Comparison of ENCODE assay signal across 16 cellular contexts in the genomic region with DNA sequence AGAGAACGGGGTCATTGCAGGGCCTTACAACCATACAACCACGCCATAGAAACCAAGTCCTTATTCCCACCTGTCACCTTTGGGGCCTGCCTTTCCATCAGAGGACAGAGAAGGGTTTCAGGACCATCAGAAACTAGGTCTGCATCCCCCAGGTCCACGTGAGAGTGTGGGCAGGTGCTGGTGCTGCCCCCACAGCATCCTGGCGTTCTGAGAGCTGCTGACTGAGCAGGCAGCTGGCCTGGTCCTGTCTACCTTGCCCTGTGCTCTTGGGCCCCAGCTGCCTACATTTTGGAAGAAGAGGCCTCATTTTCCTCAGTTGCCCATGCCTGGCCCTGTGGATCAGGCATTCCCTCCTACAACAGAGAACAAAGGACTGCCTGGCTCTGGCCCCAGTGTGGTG. TPM values are rescaled to one million over a fixed set of nuclear protein-coding genes. Genes with fewer than 3 reads are reported as not detected.
DNase-seq lines count a peak whose midpoint lies in the region; ATAC-seq, FAIRE-seq and TF ChIP-seq lines count a peak whose summit lies in the region.
"Had no signal": no experiment of that assay in that cellular context is flagged by ENCODE, and none has a peak within 500 bp of the region (broad histone marks: within the 10 kb centered on the region; RNA-seq: fewer than 3 reads in every experiment).

No MANE protein-coding gene starts in this region.

- no peak for TF ChIP-seq CTCF in CD4-positive, alpha-beta T cell (IDR thresholded peaks at IDR 0.05)

- H3K4me2 ChIP-seq in mesenchymal stem cell (ENCODE audit: low read length, poor library complexity, severe bottlenecking) = no peak overlapping the region

- peaks cover 23% of the 10 kb centered on the region for H3K4me1 Mint-ChIP-seq in CD4-positive, alpha-beta T cell (ENCODE audit: low read depth)
- H3K4me1 Mint-ChIP-seq in activated naive CD8-positive, alpha-beta T cell treated with anti-CD3 and anti-CD28 coated beads, Interleukin-2, amount 50 U/mL, for 24 hours = peaks cover 7% of the 10 kb centered on the region
- H3K4me1 Mint-ChIP-seq in natural killer cell treated with Interleukin-12 subunit alpha and Interleukin-12 subunit beta and Interleukin-15 and Interleukin-18, amount 100 ng/mL, for 72 hours (ENCODE audit: low read depth in 2 of 2) = peaks cover 1 to 14% of the 10 kb centered on the region in 2 donors

- CTCF ChIA-PET in CD4-positive, alpha-beta T cell (lab: Charles Lee) = interaction anchor here (0.7 to 1.7 kb wide), 2 partner anchors 18 to 48 kb away, joined by 4 read pairs; no protein-coding TSS in a partner anchor

- no peak overlapping the region for H2BK120ac ChIP-seq in mesenchymal stem cell (ENCODE audit: low read depth, low read length)

- 88% methylated on average over 4 of the region's 4 CpGs for WGBS in mesenchymal stem cell

- H3K36me3 Mint-ChIP-seq in CD4-positive, alpha-beta T cell (ENCODE audit: low read depth) = peaks cover 42% of the 10 kb centered on the region
- H3K36me3 Mint-ChIP-seq in activated naive CD8-positive, alpha-beta T cell treated with anti-CD3 and anti-CD28 coated beads, Interleukin-2, amount 50 U/mL, for 24 hours (ENCODE audit: low read depth) = peaks cover 33% of the 10 kb centered on the region
- H3K36me3 Mint-ChIP-seq in natural killer cell treated with Interleukin-12 subunit alpha and Interleukin-12 subunit beta and Interleukin-15 and Interleukin-18, amount 100 ng/mL, for 72 hours = peaks cover 5% of the 10 kb centered on the region

- peak overlapping the region in 1 of 2 experiments; percentile 35 for H3K4ac ChIP-seq in mesenchymal stem cell (ENCODE audit: low read depth in 1 of 2, low read length in 2 of 2)

- no peak overlapping the region for H2BK12ac ChIP-seq in mesenchymal stem cell (ENCODE audit: low read length in 2 of 2)

- POLR2A ChIA-PET in CD4-positive, alpha-beta T cell (lab: Charles Lee) = interaction anchor here (0.6 to 6.9 kb wide), 6 partner anchors 12 to 121 kb away, joined by 3 to 63 read pairs (median 8); no protein-coding TSS in a partner anchor

- no peak for ATAC-seq in CD4-positive, alpha-beta T cell (ENCODE audit: poor library complexity)
- ATAC-seq in activated naive CD8-positive, alpha-beta T cell treated with anti-CD3 and anti-CD28 coated beads, Interleukin-2, amount 50 U/mL, for 24 hours = no peak
- no peak for ATAC-seq in natural killer cell treated with Interleukin-12 subunit alpha and Interleukin-12 subunit beta and Interleukin-15 and Interleukin-18, amount 100 ng/mL, for 72 hours
- ATAC-seq in GM21423 (IDR thresholded peaks at IDR 0.05; ENCODE audit: unreplicated experiment) = no peak

- no peak overlapping the region for H3K18ac ChIP-seq in mesenchymal stem cell (ENCODE audit: low read depth in 1 of 2, low read length in 2 of 2)

- H2BK15ac ChIP-seq in mesenchymal stem cell (ENCODE audit: low read depth, poor library complexity, severe bottlenecking) = no peak overlapping the region

- no peaks in the 10 kb centered on the region for H3K27me3 Mint-ChIP-seq in CD4-positive, alpha-beta T cell
- no peaks in the 10 kb centered on the region for H3K27me3 Mint-ChIP-seq in activated naive CD8-positive, alpha-beta T cell treated with anti-CD3 and anti-CD28 coated beads, Interleukin-2, amount 50 U/mL, for 24 hours
- no peaks in the 10 kb centered on the region for H3K27me3 Mint-ChIP-seq in natural killer cell treated with Interleukin-12 subunit alpha and Interleukin-12 subunit beta and Interleukin-15 and Interleukin-18, amount 100 ng/mL, for 72 hours
- H3K27me3 Mint-ChIP-seq: activated CD4-positive, alpha-beta T cell treated with anti-CD3 and anti-CD28 coated beads, Interleukin-2, amount 10 ng/mL, durations not matched to agents 24 days and 14 days had no signal

- H4K91ac ChIP-seq in mesenchymal stem cell (ENCODE audit: low read length) = no peak overlapping the region

- H3K79me1 ChIP-seq in mesenchymal stem cell (replicated peaks; ENCODE audit: low read length, poor library complexity, severe bottlenecking) = peaks cover 7% of the 10 kb centered on the region

- intact Hi-C loops in CD4-positive, alpha-beta T cell (cut with DNase I, micrococcal nuclease) = no loop called here

- no peaks in the 10 kb centered on the region for H3K27me3 ChIP-seq in CD4-positive, alpha-beta T cell (ENCODE audit: control insufficient read depth, insufficient read depth, low read length)
- H3K27me3 ChIP-seq in mesenchymal stem cell (ENCODE audit: control insufficient read depth in 1 of 2, insufficient read depth in 1 of 2, low read length in 2 of 2) = no peaks in the 10 kb centered on the region
- H3K27me3 ChIP-seq: uterus had no signal

- H3K9me3 Mint-ChIP-seq in CD4-positive, alpha-beta T cell = no peaks in the 10 kb centered on the region
- H3K9me3 Mint-ChIP-seq in activated naive CD8-positive, alpha-beta T cell treated with anti-CD3 and anti-CD28 coated beads, Interleukin-2, amount 50 U/mL, for 24 hours = no peaks in the 10 kb centered on the region
- H3K9me3 Mint-ChIP-seq in natural killer cell treated with Interleukin-12 subunit alpha and Interleukin-12 subunit beta and Interleukin-15 and Interleukin-18, amount 100 ng/mL, for 72 hours = no peaks in the 10 kb centered on the region
- H3K9me3 Mint-ChIP-seq: activated CD4-positive, alpha-beta T cell treated with anti-CD3 and anti-CD28 coated beads, Interleukin-2, amount 10 ng/mL, durations not matched to agents 24 days and 14 days had no signal

- no peak overlapping the region for H2BK5ac ChIP-seq in mesenchymal stem cell (ENCODE audit: low read depth, low read length, poor library complexity, severe bottlenecking)

- peak overlapping the region in 1 of 2 experiments; percentile 50 for H3K23ac ChIP-seq in mesenchymal stem cell (ENCODE audit: low read length in 2 of 2)

- no peak overlapping the region for H2AK5ac ChIP-seq in mesenchymal stem cell (ENCODE audit: low read length, severe bottlenecking)

- no peak for DNase-seq in CD4-positive, alpha-beta T cell
- DNase-seq in GM12892 (ENCODE audit: insufficient read length) = no peak
- DNase-seq in activated naive CD8-positive, alpha-beta T cell treated with anti-CD3 and anti-CD28 coated beads, Interleukin-2, amount 50 U/mL, for 24 hours = no peak
- DNase-seq in natural killer cell treated with Interleukin-12 subunit alpha and Interleukin-12 subunit beta and Interleukin-15 and Interleukin-18, amount 100 ng/mL, for 72 hours (ENCODE audit: low spot score) = no peak
- DNase-seq in mesenchymal stem cell = no peak
- DNase-seq in SK-N-DZ (ENCODE audit: low spot score) = no peak
- DNase-seq: activated CD4-positive, alpha-beta T cell treated with anti-CD3 and anti-CD28 coated beads, Interleukin-2, amount 10 ng/mL, durations not matched to agents 24 days and 14 days; activated effector memory CD4-positive, alpha-beta T cell treated with Interleukin-2 at 50 U/mL for 16 hours; cerebellar nuclear complex; NCI-H1417; retina; stimulated activated CD4-positive, alpha-beta T cell treated with anti-CD3 and anti-CD28 coated beads, Interleukin-2, amount 100 ng/mL, for 48 hours; uterus had no signal

- peak overlapping the region; percentile 25 for H3K27ac ChIP-seq in CD4-positive, alpha-beta T cell (ENCODE audit: low read depth, low read length)
- no peak overlapping the region for H3K27ac ChIP-seq in mesenchymal stem cell (ENCODE audit: low read length, poor library complexity, severe bottlenecking)
- H3K27ac ChIP-seq: epithelial cell of prostate, uterus had no signal

- no peaks in the 10 kb centered on the region for H3K9me3 ChIP-seq in CD4-positive, alpha-beta T cell (ENCODE audit: control insufficient read depth, low read length)
- no peaks in the 10 kb centered on the region for H3K9me3 ChIP-seq in mesenchymal stem cell (ENCODE audit: control insufficient read depth, low read length)
- H3K9me3 ChIP-seq: uterus had no signal

- no peak overlapping the region for H3K9ac ChIP-seq in mesenchymal stem cell (ENCODE audit: low read length)

- H3K36me3 ChIP-seq in mesenchymal stem cell (ENCODE audit: control insufficient read depth in 1 of 2, insufficient read depth in 2 of 2, low read depth in 1 of 2, low read length in 2 of 2) = peaks cover 42 to 64% of the 10 kb centered on the region in 2 experiments
- H3K36me3 ChIP-seq: uterus had no signal

- peak; percentile 30; the same call in 1 of the 2 replicates for TF ChIP-seq POLR2A in GM12892 (IDR thresholded peaks at IDR 0.05; ENCODE audit: low read depth, low read length)

- H3K4me3 ChIP-seq in mesenchymal stem cell (ENCODE audit: insufficient read depth in 1 of 2, low read depth in 1 of 2, low read length in 2 of 2) = no peak overlapping the region
- H3K4me3 ChIP-seq: uterus had no signal

- H3K27ac Mint-ChIP-seq in CD4-positive, alpha-beta T cell = peak overlapping the region; percentile 78
- H3K27ac Mint-ChIP-seq in activated naive CD8-positive, alpha-beta T cell treated with anti-CD3 and anti-CD28 coated beads, Interleukin-2, amount 50 U/mL, for 24 hours = peak overlapping the region; percentile 60
- H3K27ac Mint-ChIP-seq in natural killer cell treated with Interleukin-12 subunit alpha and Interleukin-12 subunit beta and Interleukin-15 and Interleukin-18, amount 100 ng/mL, for 72 hours = peak overlapping the region; percentile 43 to 76
- H3K27ac Mint-ChIP-seq: activated CD4-positive, alpha-beta T cell treated with anti-CD3 and anti-CD28 coated beads, Interleukin-2, amount 10 ng/mL, durations not matched to agents 24 days and 14 days had no signal

- no peak overlapping the region for H3K4me3 Mint-ChIP-seq in CD4-positive, alpha-beta T cell
- no peak overlapping the region for H3K4me3 Mint-ChIP-seq in activated naive CD8-positive, alpha-beta T cell treated with anti-CD3 and anti-CD28 coated beads, Interleukin-2, amount 50 U/mL, for 24 hours
- no peak overlapping the region for H3K4me3 Mint-ChIP-seq in natural killer cell treated with Interleukin-12 subunit alpha and Interleukin-12 subunit beta and Interleukin-15 and Interleukin-18, amount 100 ng/mL, for 72 hours
- H3K4me3 Mint-ChIP-seq: activated CD4-positive, alpha-beta T cell treated with anti-CD3 and anti-CD28 coated beads, Interleukin-2, amount 10 ng/mL, durations not matched to agents 24 days and 14 days had no signal

- H3K14ac ChIP-seq in mesenchymal stem cell (ENCODE audit: low read length in 2 of 2) = no peak overlapping the region

- no peak overlapping the region for H2AFZ ChIP-seq in mesenchymal stem cell (ENCODE audit: low read depth, low read length)

- no peaks in the 10 kb centered on the region for H3K4me1 ChIP-seq in mesenchymal stem cell (ENCODE audit: control insufficient read depth, insufficient read depth, low read depth, low read length)
- H3K4me1 ChIP-seq: uterus had no signal

- no peak overlapping the region for H4K8ac ChIP-seq in mesenchymal stem cell (ENCODE audit: low read length)

- FAIRE-seq in GM12892 (lab: Jason Lieb, UNC) = no peak
- FAIRE-seq: G401.6 had no signal

RNA-seq across cellular contexts. Expression of a gene that starts 21.6 kb away (rescaled TPM):
- total RNA-seq in CD4-positive, alpha-beta T cell = 100 to 1,000 TPM; 127 to 137 TPM
- 12.2 TPM for polyA plus RNA-seq in GM12892 (2012; ENCODE audit: missing spikeins)
- total RNA-seq in natural killer cell treated with Interleukin-12 subunit alpha and Interleukin-12 subunit beta and Interleukin-15 and Interleukin-18, amount 100 ng/mL, for 72 hours = 10 to 100 TPM; 36.0 to 72.1 TPM
- polyA plus RNA-seq in mesenchymal stem cell (2013, experiment 1 of 2) = 9.2 TPM
- polyA plus RNA-seq in mesenchymal stem cell (2013, experiment 2 of 2) = 7.2 TPM
- polyA plus RNA-seq in SK-N-DZ (2014; cell fraction: cytosol; rRNA removed) = 11.2 and 35.3 TPM in 2 replicates
- polyA plus RNA-seq in SK-N-DZ (2014; cell fraction: nucleus; rRNA removed) = 81.8 and 136 TPM in 2 replicates

RNA-seq across cellular contexts. Expression of a gene that starts 22.2 kb away (rescaled TPM):
- 10 to 100 TPM; 18.5 to 21.8 TPM for total RNA-seq in CD4-positive, alpha-beta T cell
- polyA plus RNA-seq in GM12892 (2012; ENCODE audit: missing spikeins) = 2.7 TPM
- 10 to 100 TPM in 1 of 2 donors, 1 to 10 TPM in 1; 9.0 to 11.0 TPM for total RNA-seq in natural killer cell treated with Interleukin-12 subunit alpha and Interleukin-12 subunit beta and Interleukin-15 and Interleukin-18, amount 100 ng/mL, for 72 hours
- 17.6 TPM for polyA plus RNA-seq in mesenchymal stem cell (2013, experiment 1 of 2)
- polyA plus RNA-seq in mesenchymal stem cell (2013, experiment 2 of 2) = 17.7 TPM
- 5.7 and 8.8 TPM in 2 replicates for polyA plus RNA-seq in SK-N-DZ (2014; cell fraction: cytosol; rRNA removed)
- 26.0 and 40.7 TPM in 2 replicates for polyA plus RNA-seq in SK-N-DZ (2014; cell fraction: nucleus; rRNA removed)

RNA-seq across cellular contexts. Expression of a gene that starts 41.4 kb away (rescaled TPM):
- 10 to 100 TPM; 26.1 to 28.3 TPM for total RNA-seq in CD4-positive, alpha-beta T cell
- 1.1 TPM for polyA plus RNA-seq in GM12892 (2012; ENCODE audit: missing spikeins)
- total RNA-seq in natural killer cell treated with Interleukin-12 subunit alpha and Interleukin-12 subunit beta and Interleukin-15 and Interleukin-18, amount 100 ng/mL, for 72 hours = 1 to 10 TPM; 6.8 to 8.4 TPM
- 6.6 TPM for polyA plus RNA-seq in mesenchymal stem cell (2013, experiment 1 of 2)
- polyA plus RNA-seq in mesenchymal stem cell (2013, experiment 2 of 2) = 6.9 TPM
- 12.8 and 13.3 TPM in 2 replicates for polyA plus RNA-seq in SK-N-DZ (2014; cell fraction: cytosol; rRNA removed)
- polyA plus RNA-seq in SK-N-DZ (2014; cell fraction: nucleus; rRNA removed) = 7.8 and 12.7 TPM in 2 replicates

RNA-seq across cellular contexts. Expression of a gene that starts 56.5 kb away (rescaled TPM):
- 10 to 100 TPM; 58.9 to 62.8 TPM for total RNA-seq in CD4-positive, alpha-beta T cell
- 40.0 TPM for polyA plus RNA-seq in GM12892 (2012; ENCODE audit: missing spikeins)
- total RNA-seq in natural killer cell treated with Interleukin-12 subunit alpha and Interleukin-12 subunit beta and Interleukin-15 and Interleukin-18, amount 100 ng/mL, for 72 hours = 100 to 1,000 TPM in 1 of 2 donors, 10 to 100 TPM in 1; 60.8 to 115 TPM
- 21.1 TPM for polyA plus RNA-seq in mesenchymal stem cell (2013, experiment 1 of 2)
- polyA plus RNA-seq in mesenchymal stem cell (2013, experiment 2 of 2) = 23.0 TPM
- 101 and 107 TPM in 2 replicates for polyA plus RNA-seq in SK-N-DZ (2014; cell fraction: cytosol; rRNA removed)
- polyA plus RNA-seq in SK-N-DZ (2014; cell fraction: nucleus; rRNA removed) = 895 and 969 TPM in 2 replicates
